19 cellular contexts compared by ENCODE assay signal in genomic region chr10:15842493-15843169, GRCh38. TPM values are rescaled to one million over a fixed set of nuclear protein-coding genes. Genes with fewer than 3 reads are reported as not detected.
DNase-seq lines count a peak whose midpoint lies in the region; ATAC-seq and TF ChIP-seq lines count a peak whose summit lies in the region.
"Had no signal": no experiment of that assay in that cellular context is flagged by ENCODE, and none has a peak within 500 bp of the region (broad histone marks: within the 10 kb centered on the region; RNA-seq: fewer than 3 reads in every experiment).

No MANE protein-coding gene starts in this region.

- H3K4me1 ChIP-seq in breast epithelium = no peaks in the 10 kb centered on the region
- H3K4me1 ChIP-seq: esophagus squamous epithelium had no signal

- H3K27ac ChIP-seq in breast epithelium (no peak overlapping the region), SK-N-MC (peak overlapping the region; percentile 83), caudate nucleus (ENCODE audit: low read depth, low read length) (no peak overlapping the region)
- H3K27ac ChIP-seq: esophagus squamous epithelium, vagina had no signal

- no peaks in the 10 kb centered on the region for H3K9me3 Mint-ChIP-seq in MCF 10A (ENCODE audit: unreplicated experiment)
- no peaks in the 10 kb centered on the region for H3K9me3 Mint-ChIP-seq in effector memory CD8-positive, alpha-beta T cell
- H3K9me3 Mint-ChIP-seq: activated T-helper 1 cell treated with anti-CD3 and anti-CD28 coated beads, Interleukin-12 subunit alpha, Interleukin-12 subunit beta, Interleukin-2, Interleukin-4 antibody, amounts not matched to agents 30 ng/mL and 10 ng/mL and 1 ng/mL, durations not matched to agents 14 hours and 24 hours and 36 hours; CD8-positive, alpha-beta memory T cell; dendritic cell treated with granulocyte-macrophage colony-stimulating factor and Interleukin-4, amounts not matched to agents 40 ng/mL and 50 ng/mL, for 4 days had no signal

- no peak for ATAC-seq in effector memory CD8-positive, alpha-beta T cell (replicated peaks)

- no peaks in the 10 kb centered on the region for H3K27me3 Mint-ChIP-seq in MCF 10A (ENCODE audit: insufficient read depth, unreplicated experiment)
- H3K27me3 Mint-ChIP-seq in effector memory CD8-positive, alpha-beta T cell = no peaks in the 10 kb centered on the region
- H3K27me3 Mint-ChIP-seq: CD8-positive, alpha-beta memory T cell; dendritic cell treated with granulocyte-macrophage colony-stimulating factor and Interleukin-4, amounts not matched to agents 40 ng/mL and 50 ng/mL, for 4 days had no signal

- H3K4me1 Mint-ChIP-seq in MCF 10A (ENCODE audit: insufficient read depth, unreplicated experiment) = peaks cover 8% of the 10 kb centered on the region
- peaks cover 3 to 26% of the 10 kb centered on the region in 2 donors for H3K4me1 Mint-ChIP-seq in effector memory CD8-positive, alpha-beta T cell (ENCODE audit: low read depth in 2 of 2)
- H3K4me1 Mint-ChIP-seq: neural crest cell had no signal

- H3K9me3 ChIP-seq in breast epithelium (no peaks in the 10 kb centered on the region), SK-N-MC (ENCODE audit: low read depth, low read length) (no peaks in the 10 kb centered on the region)
- H3K9me3 ChIP-seq: esophagus squamous epithelium, vagina had no signal

- H3K4me3 ChIP-seq in breast epithelium (no peak overlapping the region), SK-N-MC (no peak overlapping the region)
- H3K4me3 ChIP-seq: esophagus squamous epithelium, vagina had no signal

- peak; percentile 50 for DNase-seq in MCF 10A (ENCODE audit: unreplicated experiment)
- no peak for DNase-seq in breast epithelium (ENCODE audit: low spot score in 2 of 2)
- DNase-seq in SK-N-MC (ENCODE audit: low read depth, low spot score) = no peak
- no peak for DNase-seq in effector memory CD8-positive, alpha-beta T cell
- no peak for DNase-seq in SKM-1 treated with dmso at 0.1 percent for 144 hours (lab: John Stamatoyannopoulos, UW; ENCODE audit: unreplicated experiment)
- DNase-seq in ureter (ENCODE audit: low spot score) = no peak
- no peak for DNase-seq in caudate nucleus (lab: John Stamatoyannopoulos, UW)
- DNase-seq in NOMO-1 (lab: John Stamatoyannopoulos, UW; ENCODE audit: unreplicated experiment in 2 of 2) = no peak
- DNase-seq: activated CD4-positive, alpha-beta T cell treated with anti-CD3 and anti-CD28 coated beads, Interleukin-2, amount 50 U/mL, for 4 hours; aorta; CD8-positive, alpha-beta memory T cell; esophagus squamous epithelium; kidney; mesendoderm; NCI-H2029 treated with DMSO at 0.1 percent for 48 hours had no signal

- intact Hi-C loops in MCF 10A (cut with micrococcal nuclease) = no loop called here
- intact Hi-C loops in breast epithelium (cut with DNase I; ENCODE audit: low total_unique reads) = no loop called here

- H3K27ac Mint-ChIP-seq in MCF 10A (ENCODE audit: low read depth, unreplicated experiment) = peak overlapping the region; percentile 35
- peak overlapping the region; percentile 13 to 32 for H3K27ac Mint-ChIP-seq in effector memory CD8-positive, alpha-beta T cell
- H3K27ac Mint-ChIP-seq: activated T-helper 1 cell treated with anti-CD3 and anti-CD28 coated beads, Interleukin-12 subunit alpha, Interleukin-12 subunit beta, Interleukin-2, Interleukin-4 antibody, amounts not matched to agents 30 ng/mL and 10 ng/mL and 1 ng/mL, durations not matched to agents 14 hours and 24 hours and 36 hours; dendritic cell treated with granulocyte-macrophage colony-stimulating factor and Interleukin-4, amounts not matched to agents 40 ng/mL and 50 ng/mL, for 4 days had no signal

- H3K9ac ChIP-seq in SK-N-MC (ENCODE audit: insufficient read length) = no peak overlapping the region

- CTCF ChIA-PET in MCF 10A (lab: Yijun Ruan, JAX) = no interaction called here

- no peak for TF ChIP-seq POLR2A in breast epithelium (IDR thresholded peaks at IDR 0.05)

- H3K27me3 ChIP-seq in breast epithelium = no peaks in the 10 kb centered on the region
- H3K27me3 ChIP-seq: esophagus squamous epithelium, vagina had no signal

- H3K36me3 Mint-ChIP-seq in MCF 10A (ENCODE audit: insufficient read depth, unreplicated experiment) = peaks cover 5% of the 10 kb centered on the region
- peaks cover 20% of the 10 kb centered on the region for H3K36me3 Mint-ChIP-seq in effector memory CD8-positive, alpha-beta T cell (ENCODE audit: insufficient read depth)

- no peak overlapping the region for H3K4me3 Mint-ChIP-seq in MCF 10A (ENCODE audit: unreplicated experiment)
- H3K4me3 Mint-ChIP-seq in effector memory CD8-positive, alpha-beta T cell = no peak overlapping the region
- H3K4me3 Mint-ChIP-seq: activated T-helper 1 cell treated with anti-CD3 and anti-CD28 coated beads, Interleukin-12 subunit alpha, Interleukin-12 subunit beta, Interleukin-2, Interleukin-4 antibody, amounts not matched to agents 30 ng/mL and 10 ng/mL and 1 ng/mL, durations not matched to agents 14 hours and 24 hours and 36 hours; dendritic cell treated with granulocyte-macrophage colony-stimulating factor and Interleukin-4, amounts not matched to agents 40 ng/mL and 50 ng/mL, for 4 days; neural crest cell had no signal

- no TSS peak for BruUV-seq in MCF 10A (replicated peaks; lab: Mats Ljungman, UMichigan)

- H3K36me3 ChIP-seq in breast epithelium = no peaks in the 10 kb centered on the region
- no peaks in the 10 kb centered on the region for H3K36me3 ChIP-seq in SK-N-MC (ENCODE audit: insufficient read depth, low read length)
- H3K36me3 ChIP-seq: esophagus squamous epithelium had no signal

- no peak for TF ChIP-seq CTCF in MCF 10A (IDR thresholded peaks at IDR 0.05; ENCODE audit: unreplicated experiment)
- no peak for TF ChIP-seq CTCF in breast epithelium (IDR thresholded peaks at IDR 0.05)

- POLR2A ChIA-PET in MCF 10A (lab: Yijun Ruan, JAX) = interaction anchor here (1.0 to 2.5 kb wide), 2 partner anchors 13 to 17 kb away, joined by 3 to 11 read pairs; partner anchors contain the start of gene MINDY3

RNA-seq across cellular contexts. Expression of gene MINDY3, which starts 17.7 kb away (rescaled TPM):
- total RNA-seq in MCF 10A (2022) (28.8 and 31.7 TPM in 2 replicates), breast epithelium (10 to 100 TPM; 33.0 to 38.3 (median 34.8) TPM), ureter (43.2 TPM)
